8 cellular contexts compared by ENCODE assay signal in genomic region chr2:3959372-3959771, GRCh38.
DNase-seq lines count a peak whose midpoint lies in the region; ATAC-seq and TF ChIP-seq lines count a peak whose summit lies in the region.

No MANE protein-coding gene starts in this region.

- H3K9me3 Mint-ChIP-seq in nephron progenitor cell (no peaks in the 10 kb centered on the region), T-cell (no peaks in the 10 kb centered on the region)

- ATAC-seq in T-cell (replicated peaks in 1 of 4): no peak

- POLR2A ChIA-PET in T-cell (lab: Charles Lee): no interaction called here

- no peak overlapping the region for H3K27ac ChIP-seq in C4-2B
- H3K27ac ChIP-seq in GM23248: no peak overlapping the region

- in situ Hi-C loops in GM23248 (cut with MboI): no loop called here

- CTCF ChIA-PET in T-cell (lab: Charles Lee): interaction anchor here in 1 of 2 donors (0.7 kb wide), 1 partner anchor 1427 kb away, joined by 5 read pairs; no protein-coding TSS in a partner anchor

- no peaks in the 10 kb centered on the region for H3F3A ChIP-seq in GM23248 (ENCODE audit: insufficient read depth)

- no peak overlapping the region for H2AFZ ChIP-seq in GM23248

- H3K36me3 Mint-ChIP-seq in nephron progenitor cell (ENCODE audit: low read depth): no peaks in the 10 kb centered on the region
- no peaks in the 10 kb centered on the region for H3K36me3 Mint-ChIP-seq in T-cell

- H3K4me1 ChIP-seq in GM23248 (ENCODE audit: insufficient read depth): no peaks in the 10 kb centered on the region

- H3K4me1 Mint-ChIP-seq in nephron progenitor cell (peaks cover 6% of the 10 kb centered on the region), T-cell (no peaks in the 10 kb centered on the region)

- no peak overlapping the region for H3K4me3 Mint-ChIP-seq in nephron progenitor cell
- no peak overlapping the region for H3K4me3 Mint-ChIP-seq in T-cell

- DNase-seq in GM23248 (peak; percentile 57), NCI-H345 treated with DMSO at 0.1 percent for 48 hours (lab: John Stamatoyannopoulos, UW; ENCODE audit: unreplicated experiment) (peak; percentile 85), choroid plexus epithelial cell (ENCODE audit: low read depth) (peak; percentile 57), nephron progenitor cell (peak; percentile 24), T-cell (no peak), middle frontal gyrus (ENCODE audit: extremely low spot score, low spot score) (no peak), mucosa of gallbladder (ENCODE audit: low spot score) (no peak)

- H3K27me3 Mint-ChIP-seq in nephron progenitor cell (ENCODE audit: low read depth, poor library complexity): peaks cover 5% of the 10 kb centered on the region
- peaks cover 0 to 3% of the 10 kb centered on the region in 2 donors for H3K27me3 Mint-ChIP-seq in T-cell

- H3K36me3 ChIP-seq in GM23248 (ENCODE audit: low read depth): no peaks in the 10 kb centered on the region

- no peaks in the 10 kb centered on the region for H4K20me1 ChIP-seq in GM23248 (ENCODE audit: insufficient read depth)

- H3K27ac Mint-ChIP-seq in nephron progenitor cell (no peak overlapping the region), T-cell (no peak overlapping the region)

- H3K4me2 ChIP-seq in GM23248 (ENCODE audit: unreplicated experiment): no peak overlapping the region

- no peaks in the 10 kb centered on the region for H3K9me3 ChIP-seq in GM23248 (ENCODE audit: low read depth)

- H3K79me2 ChIP-seq in GM23248 (ENCODE audit: insufficient read depth): no peaks in the 10 kb centered on the region

- TF ChIP-seq CTCF in C4-2B (conservative IDR thresholded peaks at IDR 0.05): peak; percentile 83
- peak; percentile 79 for TF ChIP-seq CTCF in choroid plexus epithelial cell (conservative IDR thresholded peaks at IDR 0.05; ENCODE audit: low read depth, low read length)
- TF ChIP-seq CTCF in nephron progenitor cell (IDR thresholded peaks at IDR 0.05): peak; percentile 87

- no peaks in the 10 kb centered on the region for H3K27me3 ChIP-seq in GM23248 (replicated peaks; ENCODE audit: insufficient read depth)

- WGBS in GM23248 (ENCODE audit: low coverage in 1 of 2, low lambda C conversion rate in 2 of 2, missing lambda C conversion rate in 2 of 2), 2 experiments: 0% methylated on average over 2 of the region's 2 CpGs

- no peak overlapping the region for H3K4me3 ChIP-seq in GM23248
- no peak overlapping the region for H3K4me3 ChIP-seq in choroid plexus epithelial cell (ENCODE audit: low read depth, low read length)

- no peaks in the 10 kb centered on the region for H3K9me2 ChIP-seq in GM23248 (ENCODE audit: insufficient read depth)

- H3K9ac ChIP-seq in GM23248: no peak overlapping the region

Comparison
In these comparisons a context has a peak if more than half of its experiments do, and no peak if none do; other contexts are left out.
1. DNase-seq: peak in GM23248 (single experiment), NCI-H345 treated with DMSO at 0.1 percent for 48 hours (single experiment), choroid plexus epithelial cell (single experiment) and nephron progenitor cell (single experiment); none in T-cell (0 of 34), middle frontal gyrus (single experiment) and mucosa of gallbladder (single experiment).
2. Peak in every context shown above with its lines, with median percentiles within 50 percentile points of each other: CTCF ChIP-seq.